36 cellular contexts compared by ENCODE assay signal in the genomic region with DNA sequence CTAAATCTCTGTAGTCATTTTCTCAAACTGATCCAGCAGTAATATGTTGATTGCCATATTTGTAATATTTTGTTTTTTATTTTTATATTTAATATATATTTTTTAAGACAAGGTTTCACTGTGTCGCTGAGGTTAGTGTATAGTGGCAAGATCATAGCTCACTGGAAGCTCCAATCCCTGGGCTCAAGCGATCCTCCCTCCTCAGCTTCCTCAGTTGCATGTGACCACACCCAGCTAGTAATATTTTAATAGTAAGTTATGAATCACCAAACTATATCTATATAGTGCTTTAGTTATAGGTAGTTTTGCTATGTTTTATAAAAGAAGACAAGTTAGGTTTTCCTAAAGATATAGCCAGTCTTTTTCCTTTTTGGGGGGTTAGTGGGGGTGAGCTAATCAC. TPM values are rescaled to one million over a fixed set of nuclear protein-coding genes. Genes with fewer than 3 reads are reported as not detected.
"Had no signal": no experiment of that assay in that cellular context is flagged by ENCODE, and none has a peak within 500 bp of the region (broad histone marks: within the 10 kb centered on the region; RNA-seq: fewer than 3 reads in every experiment).

No MANE protein-coding gene starts in this region.

- H3K9me3 ChIP-seq: ascending aorta, breast epithelium, esophagus muscularis mucosa, gastrocnemius medialis had no signal

- H3K27me3 Mint-ChIP-seq: activated B cell treated with CpG ODN at 0.5 μM for 24 hours; activated CD4-positive, alpha-beta memory T cell treated with anti-CD3 and anti-CD28 coated beads, Interleukin-2, amount 10 ng/mL, durations not matched to agents 7 days and 5 days; activated CD4-positive, alpha-beta T cell treated with anti-CD3 and anti-CD28 coated beads, Interleukin-2, amount 10 ng/mL, durations not matched to agents 7 days and 5 days; activated naive CD4-positive, alpha-beta T cell treated with anti-CD3 and anti-CD28 coated beads, Interleukin-2, amount 10 ng/mL, durations not matched to agents 7 days and 5 days; activated naive CD8-positive, alpha-beta T cell treated with anti-CD3 and anti-CD28 coated beads, Interleukin-2, amount 10 ng/mL, durations not matched to agents 7 days and 5 days; activated T-cell treated with anti-CD3 and anti-CD28 coated beads, Interleukin-2, amount 50 U/mL, for 24 hours; dendritic cell treated with granulocyte-macrophage colony-stimulating factor and Interleukin-4, amounts not matched to agents 40 ng/mL and 50 ng/mL, for 4 days; T-helper 17 cell had no signal

- H3K9me3 Mint-ChIP-seq: activated CD4-positive, alpha-beta memory T cell treated with anti-CD3 and anti-CD28 coated beads, Interleukin-2, amount 10 ng/mL, durations not matched to agents 7 days and 5 days; activated naive CD8-positive, alpha-beta T cell treated with anti-CD3 and anti-CD28 coated beads, Interleukin-2, amount 10 ng/mL, durations not matched to agents 7 days and 5 days had no signal

- H3K27ac ChIP-seq: ascending aorta, breast epithelium, cardiac muscle cell, coronary artery, dorsolateral prefrontal cortex, esophagus muscularis mucosa, foreskin keratinocyte, gastrocnemius medialis, heart left ventricle, WERI-Rb-1 had no signal

- H3K36me3 ChIP-seq: ascending aorta, breast epithelium, cardiac muscle cell, esophagus muscularis mucosa, gastrocnemius medialis, heart left ventricle, WERI-Rb-1 had no signal

- H3K4me3 ChIP-seq: ascending aorta, breast epithelium, cardiac muscle cell, coronary artery, dorsolateral prefrontal cortex, esophagus muscularis mucosa, gastrocnemius medialis, heart left ventricle had no signal

- H3K4me1 Mint-ChIP-seq: activated B cell treated with CpG ODN at 0.5 μM for 24 hours; activated CD4-positive, alpha-beta memory T cell treated with anti-CD3 and anti-CD28 coated beads, Interleukin-2, amount 10 ng/mL, durations not matched to agents 7 days and 5 days; activated CD4-positive, alpha-beta T cell treated with anti-CD3 and anti-CD28 coated beads, Interleukin-2, amount 10 ng/mL, durations not matched to agents 7 days and 5 days; activated naive CD4-positive, alpha-beta T cell treated with anti-CD3 and anti-CD28 coated beads, Interleukin-2, amount 10 ng/mL, durations not matched to agents 7 days and 5 days; activated naive CD8-positive, alpha-beta T cell treated with anti-CD3 and anti-CD28 coated beads, Interleukin-2, amount 10 ng/mL, durations not matched to agents 7 days and 5 days; T-helper 17 cell had no signal

- H3K4me3 Mint-ChIP-seq: activated B cell treated with CpG ODN at 0.5 μM for 24 hours; activated CD4-positive, alpha-beta memory T cell treated with anti-CD3 and anti-CD28 coated beads, Interleukin-2, amount 10 ng/mL, durations not matched to agents 7 days and 5 days; activated CD4-positive, alpha-beta T cell treated with anti-CD3 and anti-CD28 coated beads, Interleukin-2, amount 10 ng/mL, durations not matched to agents 7 days and 5 days; activated naive CD4-positive, alpha-beta T cell treated with anti-CD3 and anti-CD28 coated beads, Interleukin-2, amount 10 ng/mL, durations not matched to agents 7 days and 5 days; activated naive CD8-positive, alpha-beta T cell treated with anti-CD3 and anti-CD28 coated beads, Interleukin-2, amount 10 ng/mL, durations not matched to agents 7 days and 5 days; activated T-cell treated with anti-CD3 and anti-CD28 coated beads, Interleukin-2, amount 50 U/mL, for 24 hours; activated T-cell treated with anti-CD3 and anti-CD28 coated beads, Interleukin-2, amount 50 U/mL, for 72 hours; brain; dendritic cell treated with granulocyte-macrophage colony-stimulating factor and Interleukin-4, amounts not matched to agents 40 ng/mL and 50 ng/mL, for 4 days; endodermal cell; T-helper 17 cell; T-helper 2 cell treated with Interferon-gamma antibody and Interleukin-4, amounts not matched to agents 5 μg/mL and 100 μg/mL, for 36 hours had no signal

- H3K4me1 ChIP-seq: ascending aorta, breast epithelium, esophagus muscularis mucosa, foreskin keratinocyte, gastrocnemius medialis, heart left ventricle had no signal

- ATAC-seq: activated CD4-positive, CD25-positive, alpha-beta regulatory T cell treated with anti-CD3 and anti-CD28 coated beads, Interleukin-2, amount 50 U/mL, for 24 hours; activated naive CD4-positive, alpha-beta T cell treated with anti-CD3 and anti-CD28 coated beads, Interleukin-2, amount 50 U/mL, for 72 hours; activated T-cell treated with anti-CD3 and anti-CD28 coated beads, Interleukin-2, amount 50 U/mL, for 72 hours; foreskin keratinocyte; gastrocnemius medialis; heart left ventricle; T-helper 17 cell had no signal

- H3K27ac Mint-ChIP-seq: activated B cell treated with CpG ODN at 0.5 μM for 24 hours; activated CD4-positive, alpha-beta memory T cell treated with anti-CD3 and anti-CD28 coated beads, Interleukin-2, amount 10 ng/mL, durations not matched to agents 7 days and 5 days; activated CD4-positive, alpha-beta T cell treated with anti-CD3 and anti-CD28 coated beads, Interleukin-2, amount 10 ng/mL, durations not matched to agents 7 days and 5 days; activated naive CD4-positive, alpha-beta T cell treated with anti-CD3 and anti-CD28 coated beads, Interleukin-2, amount 10 ng/mL, durations not matched to agents 7 days and 5 days; activated naive CD4-positive, alpha-beta T cell treated with anti-CD3 and anti-CD28 coated beads, Interleukin-2, amount 50 U/mL, for 72 hours; activated naive CD8-positive, alpha-beta T cell treated with anti-CD3 and anti-CD28 coated beads, Interleukin-2, amount 10 ng/mL, durations not matched to agents 7 days and 5 days; activated T-cell treated with anti-CD3 and anti-CD28 coated beads, Interleukin-2, amount 50 U/mL, for 24 hours; activated T-cell treated with anti-CD3 and anti-CD28 coated beads, Interleukin-2, amount 50 U/mL, for 72 hours; brain; dendritic cell treated with granulocyte-macrophage colony-stimulating factor and Interleukin-4, amounts not matched to agents 40 ng/mL and 50 ng/mL, for 4 days; T-helper 17 cell; T-helper 2 cell treated with Interferon-gamma antibody and Interleukin-4, amounts not matched to agents 5 μg/mL and 100 μg/mL, for 36 hours had no signal

- H3K27me3 ChIP-seq: ascending aorta, breast epithelium, cardiac muscle cell, dorsolateral prefrontal cortex, esophagus muscularis mucosa, foreskin keratinocyte, gastrocnemius medialis, heart left ventricle had no signal

- DNase-seq: activated B cell treated with CpG ODN at 0.5 μM for 24 hours; activated CD4-positive, alpha-beta memory T cell treated with anti-CD3 and anti-CD28 coated beads, Interleukin-2, amount 10 ng/mL, durations not matched to agents 7 days and 5 days; activated CD4-positive, alpha-beta T cell treated with anti-CD3 and anti-CD28 coated beads, Interleukin-2, amount 10 ng/mL, durations not matched to agents 7 days and 5 days; activated CD4-positive, alpha-beta T cell treated with anti-CD3 and anti-CD28 coated beads, Interleukin-2, amount 50 U/mL, for 4 hours; activated CD8-positive, alpha-beta memory T cell treated with anti-CD3 and anti-CD28 coated beads, Interleukin-2, amount 50 U/mL, for 48 hours; activated gamma-delta T cell; activated naive CD4-positive, alpha-beta T cell; activated naive CD4-positive, alpha-beta T cell treated with anti-CD3 and anti-CD28 coated beads, Interleukin-2, amount 10 ng/mL, durations not matched to agents 7 days and 5 days; activated naive CD8-positive, alpha-beta T cell treated with anti-CD3 and anti-CD28 coated beads, Interleukin-2, amount 10 ng/mL, durations not matched to agents 7 days and 5 days; activated T-cell treated with anti-CD3 and anti-CD28 coated beads for 4 hours; activated T-cell treated with anti-CD3 and anti-CD28 coated beads, Interleukin-2, amount 50 U/mL, for 24 hours; activated T-cell treated with anti-CD3 and anti-CD28 coated beads, Interleukin-2, amount 50 U/mL, for 72 hours; central memory CD4-positive, alpha-beta T cell; cerebellar nuclear complex; dorsolateral prefrontal cortex; effector memory CD4-positive, alpha-beta T cell; endodermal cell; erythroblast; foreskin keratinocyte; gastrocnemius medialis; glutamatergic neuron; heart left ventricle; T-helper 1 cell; T-helper 17 cell; T1000; WERI-Rb-1 had no signal

- H3K36me3 Mint-ChIP-seq: activated naive CD4-positive, alpha-beta T cell treated with anti-CD3 and anti-CD28 coated beads, Interleukin-2, amount 10 ng/mL, durations not matched to agents 7 days and 5 days; activated naive CD4-positive, alpha-beta T cell treated with anti-CD3 and anti-CD28 coated beads, Interleukin-2, amount 50 U/mL, for 72 hours; activated naive CD8-positive, alpha-beta T cell treated with anti-CD3 and anti-CD28 coated beads, Interleukin-2, amount 10 ng/mL, durations not matched to agents 7 days and 5 days; brain had no signal

RNA-seq across cellular contexts. Expression of a gene that starts 22.0 kb away (rescaled TPM):
- total RNA-seq: activated B cell treated with CpG ODN at 0.5 μM for 24 hours; activated CD4-positive, alpha-beta T cell treated with anti-CD3 and anti-CD28 coated beads, Interleukin-2, amount 10 ng/mL, durations not matched to agents 7 days and 5 days; activated naive CD4-positive, alpha-beta T cell treated with anti-CD3 and anti-CD28 coated beads, Interleukin-2, amount 50 U/mL, for 72 hours; activated naive CD8-positive, alpha-beta T cell treated with anti-CD3 and anti-CD28 coated beads, Interleukin-2, amount 10 ng/mL, durations not matched to agents 7 days and 5 days; T-helper 17 cell had no signal
